15 cellular contexts compared by ENCODE assay signal in genomic region chr16:1349951-1350350, GRCh38. TPM values are rescaled to one million over a fixed set of nuclear protein-coding genes. Genes with fewer than 3 reads are reported as not detected.
DNase-seq lines count a peak whose midpoint lies in the region; ATAC-seq and TF ChIP-seq lines count a peak whose summit lies in the region.
"Had no signal": no experiment of that assay in that cellular context is flagged by ENCODE, and none has a peak within 500 bp of the region (broad histone marks: within the 10 kb centered on the region; RNA-seq: fewer than 3 reads in every experiment).

No MANE protein-coding gene starts in this region.

- TF ChIP-seq CTCF in KMS-11 (conservative IDR thresholded peaks at IDR 0.05; ENCODE audit: low read depth, low read length) (no peak), neural cell (IDR thresholded peaks at IDR 0.05; ENCODE audit: poor library complexity, severe bottlenecking) (no peak), brain microvascular endothelial cell (IDR thresholded peaks at IDR 0.05; ENCODE audit: low read depth, low read length, missing control alignments) (no peak)

- H3K9ac ChIP-seq in KMS-11: no peak overlapping the region
- no peak overlapping the region for H3K9ac ChIP-seq in neural cell (ENCODE audit: low read length)

- no peak for DNase-seq in activated CD4-positive, alpha-beta T cell treated with anti-CD3 and anti-CD28 coated beads for 36 hours
- no peak for DNase-seq in activated CD4-positive, alpha-beta T cell treated with anti-CD3 and anti-CD28 coated beads for 4 hours
- no peak for DNase-seq in activated naive CD8-positive, alpha-beta T cell treated with anti-CD3 and anti-CD28 coated beads, Interleukin-2, amount 50 U/mL, for 24 hours
- DNase-seq in brain microvascular endothelial cell: no peak
- DNase-seq: activated CD4-positive, alpha-beta T cell treated with anti-CD3 and anti-CD28 coated beads, Interleukin-2, amount 50 U/mL, for 1 hour; esophagus squamous epithelium; GF-D8; left ventricle myocardium superior; NCI-H1436 treated with DMSO at 0.1 percent for 48 hours; NCI-H524 had no signal

- no peak overlapping the region for H3K4me3 ChIP-seq in KMS-11 (IDR thresholded peaks at IDR 0.05; ENCODE audit: insufficient read depth, low read depth, low read length)
- H3K4me3 ChIP-seq in neural cell (ENCODE audit: low read length): peak overlapping the region; percentile 97
- no peak overlapping the region for H3K4me3 ChIP-seq in brain microvascular endothelial cell (ENCODE audit: low read depth, low read length)

- H3K27me3 ChIP-seq in KMS-11 (ENCODE audit: insufficient read depth, low read depth): peaks cover 2% of the 10 kb centered on the region; the same call in 1 of the 2 replicates
- H3K27me3 ChIP-seq in neural cell (ENCODE audit: insufficient read depth, low read depth, low read length): no peaks in the 10 kb centered on the region
- H3K27me3 ChIP-seq in brain microvascular endothelial cell (replicated peaks): no peaks in the 10 kb centered on the region
- H3K27me3 ChIP-seq: esophagus squamous epithelium had no signal

- H4K20me1 ChIP-seq in KMS-11 (ENCODE audit: insufficient read depth) (no peaks in the 10 kb centered on the region), neural cell (ENCODE audit: insufficient read depth) (no peaks in the 10 kb centered on the region)

- H2AFZ ChIP-seq in KMS-11 (ENCODE audit: low read depth) (no peak overlapping the region), neural cell (ENCODE audit: low read depth, low read length) (no peak overlapping the region)

- H3F3A ChIP-seq in neural cell (ENCODE audit: insufficient read depth, low read length, poor library complexity, severe bottlenecking): no peaks in the 10 kb centered on the region

- peak overlapping the region; percentile 85 for H3K4me3 Mint-ChIP-seq in activated CD4-positive, alpha-beta T cell treated with anti-CD3 and anti-CD28 coated beads for 36 hours
- H3K4me3 Mint-ChIP-seq in activated naive CD8-positive, alpha-beta T cell treated with anti-CD3 and anti-CD28 coated beads, Interleukin-2, amount 50 U/mL, for 24 hours: peak overlapping the region; percentile 83

- no peaks in the 10 kb centered on the region for H3K9me2 ChIP-seq in neural cell (ENCODE audit: insufficient read depth, low read length)

- CTCF ChIA-PET in activated CD4-positive, alpha-beta T cell treated with anti-CD3 and anti-CD28 coated beads for 36 hours (lab: Charles Lee): no interaction called here

- H3K4me2 ChIP-seq in KMS-11: peak overlapping the region; percentile 90; the same call in 1 of the 2 replicates
- no peak overlapping the region for H3K4me2 ChIP-seq in neural cell (ENCODE audit: low read length)

- H3K79me2 ChIP-seq in KMS-11 (ENCODE audit: insufficient read depth, low read depth) (peaks cover 25% of the 10 kb centered on the region; the same call in 1 of the 2 replicates), neural cell (replicated peaks; ENCODE audit: insufficient read depth, low read length) (peaks cover 26% of the 10 kb centered on the region)

- H3K4me1 ChIP-seq in KMS-11 (ENCODE audit: low read depth, poor library complexity, severe bottlenecking): peaks cover 17% of the 10 kb centered on the region

- peaks cover 32% of the 10 kb centered on the region for H3K4me1 Mint-ChIP-seq in activated CD4-positive, alpha-beta T cell treated with anti-CD3 and anti-CD28 coated beads for 36 hours
- peaks cover 32% of the 10 kb centered on the region for H3K4me1 Mint-ChIP-seq in activated naive CD8-positive, alpha-beta T cell treated with anti-CD3 and anti-CD28 coated beads, Interleukin-2, amount 50 U/mL, for 24 hours

- no peak for TF ChIP-seq EP300 in neural cell (conservative IDR thresholded peaks at IDR 0.05; ENCODE audit: poor library complexity, severe bottlenecking)

- in situ Hi-C loops in brain microvascular endothelial cell (cut with HindIII; ENCODE audit: low pct_ligation_motif_present, low sequenced_read_pairs): no loop called here

- intact Hi-C loops in activated CD4-positive, alpha-beta T cell treated with anti-CD3 and anti-CD28 coated beads for 36 hours (cut with DNase I, micrococcal nuclease): loop anchor here in 1 of 2 experiments (2.0 to 10.0 kb wide), 5 partner anchors 63 to 595 kb away; partner anchors contain the start of genes CLCN7, EME2, MRPS34 and MSRB1

- no peaks in the 10 kb centered on the region for H3K27me3 Mint-ChIP-seq in activated CD4-positive, alpha-beta T cell treated with anti-CD3 and anti-CD28 coated beads for 36 hours
- H3K27me3 Mint-ChIP-seq in activated naive CD8-positive, alpha-beta T cell treated with anti-CD3 and anti-CD28 coated beads, Interleukin-2, amount 50 U/mL, for 24 hours: no peaks in the 10 kb centered on the region

- no peak for ATAC-seq in activated CD4-positive, alpha-beta T cell treated with anti-CD3 and anti-CD28 coated beads for 36 hours
- ATAC-seq in activated naive CD8-positive, alpha-beta T cell treated with anti-CD3 and anti-CD28 coated beads, Interleukin-2, amount 50 U/mL, for 24 hours: no peak
- ATAC-seq in HG03108 (IDR thresholded peaks at IDR 0.05; ENCODE audit: unreplicated experiment) (no peak), HG03097 (IDR thresholded peaks at IDR 0.05; ENCODE audit: low FRiP score, unreplicated experiment) (no peak)
- ATAC-seq: left ventricle myocardium superior had no signal

- H3K36me3 Mint-ChIP-seq in activated CD4-positive, alpha-beta T cell treated with anti-CD3 and anti-CD28 coated beads for 36 hours (ENCODE audit: low read depth): no peaks in the 10 kb centered on the region
- peaks cover 7% of the 10 kb centered on the region for H3K36me3 Mint-ChIP-seq in activated naive CD8-positive, alpha-beta T cell treated with anti-CD3 and anti-CD28 coated beads, Interleukin-2, amount 50 U/mL, for 24 hours (ENCODE audit: low read depth)

- no peak overlapping the region for H3K27ac Mint-ChIP-seq in activated CD4-positive, alpha-beta T cell treated with anti-CD3 and anti-CD28 coated beads for 36 hours
- peak overlapping the region; percentile 18 for H3K27ac Mint-ChIP-seq in activated naive CD8-positive, alpha-beta T cell treated with anti-CD3 and anti-CD28 coated beads, Interleukin-2, amount 50 U/mL, for 24 hours

- TF ChIP-seq RAD21 in neural cell (conservative IDR thresholded peaks at IDR 0.05): no peak

- POLR2A ChIA-PET in activated CD4-positive, alpha-beta T cell treated with anti-CD3 and anti-CD28 coated beads for 36 hours (lab: Charles Lee): interaction anchor here (0.6 kb wide), 1 partner anchor 15 kb away, joined by 8 read pairs; no protein-coding TSS in a partner anchor

- H3K27ac ChIP-seq in KMS-11 (no peak overlapping the region), neural cell (ENCODE audit: low read length) (no peak overlapping the region), brain microvascular endothelial cell (no peak overlapping the region)
- H3K27ac ChIP-seq: coronary artery, esophagus squamous epithelium had no signal

- no peaks in the 10 kb centered on the region for H3K9me3 ChIP-seq in neural cell (ENCODE audit: low read length)
- H3K9me3 ChIP-seq: esophagus squamous epithelium had no signal

- H3K36me3 ChIP-seq in KMS-11 (ENCODE audit: insufficient read depth) (no peaks in the 10 kb centered on the region), neural cell (ENCODE audit: insufficient read depth, low read length) (no peaks in the 10 kb centered on the region), brain microvascular endothelial cell (replicated peaks) (peaks cover 17% of the 10 kb centered on the region)

- no peaks in the 10 kb centered on the region for H3K9me3 Mint-ChIP-seq in activated CD4-positive, alpha-beta T cell treated with anti-CD3 and anti-CD28 coated beads for 36 hours (ENCODE audit: low read depth)
- no peaks in the 10 kb centered on the region for H3K9me3 Mint-ChIP-seq in activated naive CD8-positive, alpha-beta T cell treated with anti-CD3 and anti-CD28 coated beads, Interleukin-2, amount 50 U/mL, for 24 hours

TF ChIP-seq in neural cell, 6 proteins besides CTCF, POLR2A, EP300 and RAD21 (continues in another document):
- no peak for TF ChIP-seq REST (IDR thresholded peaks at IDR 0.05; ENCODE audit: borderline replicate concordance)
- TF ChIP-seq TAF1 (IDR thresholded peaks at IDR 0.05; ENCODE audit: low read depth): no peak
- TF ChIP-seq SMC3 (conservative IDR thresholded peaks at IDR 0.05; ENCODE audit: poor library complexity): no peak

RNA-seq across cellular contexts. Expression of gene TSR3, which starts 1.7 kb away (rescaled TPM):
- 10 to 100 TPM; 37.6 to 58.7 TPM for total RNA-seq in activated CD4-positive, alpha-beta T cell treated with anti-CD3 and anti-CD28 coated beads for 36 hours
- 102 and 106 TPM in 2 replicates for polyA plus RNA-seq in neural cell
- polyA minus RNA-seq in neural cell: 45.6 and 52.8 TPM in 2 replicates

RNA-seq across cellular contexts. Expression of gene GNPTG, which starts 1.8 kb away (rescaled TPM):
- 10 to 100 TPM; 16.3 to 17.4 TPM for total RNA-seq in activated CD4-positive, alpha-beta T cell treated with anti-CD3 and anti-CD28 coated beads for 36 hours
- 74.2 and 90.5 TPM in 2 replicates for polyA plus RNA-seq in neural cell
- polyA minus RNA-seq in neural cell: 17.7 and 19.2 TPM in 2 replicates

RNA-seq across cellular contexts. Expression of gene BAIAP3, which starts 16.5 kb away (rescaled TPM):
- total RNA-seq in activated CD4-positive, alpha-beta T cell treated with anti-CD3 and anti-CD28 coated beads for 36 hours: 1 to 10 TPM in 1 of 2 experiments, under 1 TPM in 1; 0.57 to 1.0 TPM
- 65.2 and 93.7 TPM in 2 replicates for polyA plus RNA-seq in neural cell
- 33.0 and 36.8 TPM in 2 replicates for polyA minus RNA-seq in neural cell

RNA-seq across cellular contexts. Expression of gene UBE2I, which starts 40.5 kb away (rescaled TPM):
- total RNA-seq in activated CD4-positive, alpha-beta T cell treated with anti-CD3 and anti-CD28 coated beads for 36 hours: 100 to 1,000 TPM; 251 to 358 TPM
- polyA plus RNA-seq in neural cell: 111 and 126 TPM in 2 replicates
- polyA minus RNA-seq in neural cell: 88.9 and 97.6 TPM in 2 replicates
